In the genomic region with DNA sequence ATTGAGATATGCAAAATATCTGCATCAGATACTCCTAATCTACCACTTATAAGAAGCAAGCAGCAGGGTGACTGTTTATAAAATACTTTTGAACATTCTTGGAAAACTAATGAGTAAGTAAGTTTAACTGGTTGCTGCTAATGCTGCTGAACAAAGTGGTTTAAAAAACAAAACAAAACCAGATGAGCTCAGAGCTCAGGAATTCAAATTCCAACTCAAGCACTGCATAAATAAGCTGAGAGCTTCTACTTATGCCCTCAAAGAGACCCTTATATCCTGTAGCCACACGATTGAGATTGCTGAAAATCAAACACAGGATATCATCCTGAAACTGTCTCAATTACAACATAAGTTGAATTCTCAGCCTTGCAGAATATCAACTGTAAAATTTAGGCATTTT, we compare ENCODE assay signal across 12 cellular contexts.
DNase-seq lines count a peak whose midpoint lies in the region; ATAC-seq lines count a peak whose summit lies in the region.
"Had no signal": no experiment of that assay in that cellular context is flagged by ENCODE, and none has a peak within 500 bp of the region (broad histone marks: within the 10 kb centered on the region; RNA-seq: fewer than 3 reads in every experiment).

No MANE protein-coding gene starts in this region.

- DNase-seq in ACHN (peak; percentile 12), HS-27A (ENCODE audit: low read depth) (peak; percentile 59), astrocyte of the hippocampus (ENCODE audit: low read depth, low spot score) (peak; percentile 91), kidney tubule cell (ENCODE audit: low spot score) (peak; percentile 74)
- no peak for DNase-seq in activated CD4-positive, CD25-positive, alpha-beta regulatory T cell treated with anti-CD3 and anti-CD28 coated beads, Interleukin-2, amount 50 U/mL, for 72 hours
- DNase-seq: activated naive CD4-positive, alpha-beta T cell treated with anti-CD3 and anti-CD28 coated beads, Interleukin-2, amount 10 ng/mL, durations not matched to agents 7 days and 5 days; NCI-H187 treated with DMSO at 0.1 percent for 48 hours; PC-9; upper lobe of left lung had no signal

- in situ Hi-C loops in ACHN (cut with HindIII; ENCODE audit: low pct_ligation_motif_present, low pct_unique_long_range_greater_than_20kb, low sequenced_read_pairs) = no loop called here

- ATAC-seq in GM19395 (IDR thresholded peaks at IDR 0.05; ENCODE audit: unreplicated experiment) (no peak), HG02623 (IDR thresholded peaks at IDR 0.05; ENCODE audit: unreplicated experiment) (no peak), HG02763 (IDR thresholded peaks at IDR 0.05; ENCODE audit: unreplicated experiment) (no peak)
